ENCODE assay signal across 26 cellular contexts in the genomic region with DNA sequence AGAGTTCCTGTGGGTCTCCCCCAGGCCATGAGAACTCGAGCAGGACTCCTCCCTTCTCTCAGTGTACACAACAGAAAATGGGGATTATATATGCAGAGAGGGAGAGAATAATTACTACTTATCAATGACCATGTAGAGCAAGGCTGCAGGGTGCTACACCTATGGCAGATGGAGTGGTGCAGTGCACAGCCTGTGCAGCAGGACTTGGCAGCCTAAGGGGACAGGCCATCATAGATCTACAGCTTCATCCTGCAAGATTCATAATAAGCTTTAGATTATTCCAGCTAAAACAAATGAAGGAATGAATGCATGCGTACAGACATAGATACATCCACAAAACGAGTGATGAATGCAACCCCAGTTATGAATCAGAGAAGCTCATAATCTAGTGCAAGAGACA.
"Had no signal": no experiment of that assay in that cellular context is flagged by ENCODE, and none has a peak within 500 bp of the region (broad histone marks: within the 10 kb centered on the region; RNA-seq: fewer than 3 reads in every experiment).

No MANE protein-coding gene starts in this region.

- H3K9me3 ChIP-seq: right atrium auricular region, vagina had no signal

- ATAC-seq: activated T-cell treated with anti-CD3 and anti-CD28 coated beads, Interleukin-2, amount 50 U/mL, for 72 hours; left cardiac atrium; naive thymus-derived CD4-positive, alpha-beta T cell had no signal

- H3K4me3 Mint-ChIP-seq: activated naive CD8-positive, alpha-beta T cell; activated T-cell treated with anti-CD3 and anti-CD28 coated beads, Interleukin-2, amount 50 U/mL, for 72 hours; mesothelial cell of epicardium; naive thymus-derived CD4-positive, alpha-beta T cell; T-helper 2 cell treated with Interferon-gamma antibody and Interleukin-4, amounts not matched to agents 5 μg/mL and 100 μg/mL, for 36 hours; type B pancreatic cell had no signal

- H3K27me3 ChIP-seq: right atrium auricular region, vagina had no signal

- H2AFZ ChIP-seq: hepatocyte had no signal

- H3K27ac Mint-ChIP-seq: activated naive CD8-positive, alpha-beta T cell; activated T-cell treated with anti-CD3 and anti-CD28 coated beads, Interleukin-2, amount 50 U/mL, for 72 hours; mesothelial cell of epicardium; naive thymus-derived CD4-positive, alpha-beta T cell; T-helper 2 cell treated with Interferon-gamma antibody and Interleukin-4, amounts not matched to agents 5 μg/mL and 100 μg/mL, for 36 hours; type B pancreatic cell had no signal

- H3K27ac ChIP-seq: epithelial cell of prostate, hepatocyte, right atrium auricular region, vagina had no signal

- H3K4me2 ChIP-seq: hepatocyte, smooth muscle cell had no signal

- H3K36me3 ChIP-seq: right atrium auricular region, vagina had no signal

- H3K9me3 Mint-ChIP-seq: activated T-cell treated with anti-CD3 and anti-CD28 coated beads, Interleukin-2, amount 50 U/mL, for 72 hours; mesothelial cell of epicardium; naive thymus-derived CD4-positive, alpha-beta T cell; T-helper 2 cell treated with Interferon-gamma antibody and Interleukin-4, amounts not matched to agents 5 μg/mL and 100 μg/mL, for 36 hours; type B pancreatic cell had no signal

- DNase-seq: activated CD4-positive, alpha-beta T cell treated with anti-CD3 and anti-CD28 coated beads for 4 hours; activated CD4-positive, alpha-beta T cell treated with anti-CD3 and anti-CD28 coated beads, Interleukin-2, amount 50 U/mL, for 4 hours; activated naive CD4-positive, alpha-beta T cell treated with Interleukin-2 at 50 U/mL for 16 hours; activated T-cell treated with anti-CD3 and anti-CD28 coated beads for 4 hours; activated T-cell treated with anti-CD3 and anti-CD28 coated beads, Interleukin-2, amount 50 U/mL, for 72 hours; anterior cingulate cortex; dermis blood vessel endothelial cell; effector CD4-positive, alpha-beta T cell; left cardiac atrium; mammary epithelial cell; naive thymus-derived CD4-positive, alpha-beta T cell; occipital lobe; stimulated activated CD4-positive, alpha-beta T cell treated with anti-CD3 and anti-CD28 coated beads, Interleukin-1b, Interleukin-23, amount 100 ng/mL, for 48 hours; stimulated activated CD4-positive, alpha-beta T cell treated with anti-CD3 and anti-CD28 coated beads, Interleukin-4, amount 100 ng/mL, for 4 hours; stimulated activated CD8-positive, alpha-beta memory T cell treated with anti-CD3 and anti-CD28 coated beads, Interleukin-4, amount 100 ng/mL, for 48 hours; stimulated activated naive CD4-positive, alpha-beta T cell; T-helper 1 cell had no signal

- H3K4me3 ChIP-seq: hepatocyte, right atrium auricular region, smooth muscle cell, vagina had no signal

- H3K27me3 Mint-ChIP-seq: activated naive CD8-positive, alpha-beta T cell had no signal

- H3K79me2 ChIP-seq: hepatocyte had no signal

- H3K36me3 Mint-ChIP-seq: activated naive CD8-positive, alpha-beta T cell; mesothelial cell of epicardium; naive thymus-derived CD4-positive, alpha-beta T cell; type B pancreatic cell had no signal
